In genomic region chr9:107214381-107214780, GRCh38 we compare ENCODE assay signal across 16 cellular contexts.
DNase-seq lines count a peak whose midpoint lies in the region; ATAC-seq and TF ChIP-seq lines count a peak whose summit lies in the region.
"Had no signal": no experiment of that assay in that cellular context is flagged by ENCODE, and none has a peak within 500 bp of the region (broad histone marks: within the 10 kb centered on the region; RNA-seq: fewer than 3 reads in every experiment).

No MANE protein-coding gene starts in this region.

- no peak overlapping the region for H2AK5ac ChIP-seq in trophoblast cell (ENCODE audit: low read length)

- peaks cover 21% of the 10 kb centered on the region for H3K79me1 ChIP-seq in trophoblast cell (ENCODE audit: low read length)

- H3K4me2 ChIP-seq in PC-9 (no peak overlapping the region), trophoblast cell (ENCODE audit: low read length) (no peak overlapping the region)

- H3K27ac ChIP-seq in PC-9 (peak overlapping the region; percentile 40; the same call in 1 of the 2 replicates), left lung (peak overlapping the region; percentile 69 to 75), trophoblast cell (ENCODE audit: low read depth, low read length) (peak overlapping the region; percentile 95)
- H3K27ac ChIP-seq: Peyer's patch had no signal

- H3K27ac Mint-ChIP-seq in activated CD8-positive, alpha-beta memory T cell treated with anti-CD3 and anti-CD28 coated beads, Interleukin-2, amount 10 ng/mL, durations not matched to agents 7 days and 5 days = no peak overlapping the region

- no peaks in the 10 kb centered on the region for H4K20me1 ChIP-seq in PC-9 (ENCODE audit: insufficient read depth)

- H3K4me1 ChIP-seq in PC-9 (replicated peaks; ENCODE audit: insufficient read depth) (peaks cover 17% of the 10 kb centered on the region), left lung (peaks cover 0 to 30% of the 10 kb centered on the region in 2 donors), trophoblast cell (ENCODE audit: control insufficient read depth in 1 of 2, insufficient read depth in 2 of 2, low read length in 2 of 2) (peaks cover 14 to 19% of the 10 kb centered on the region in 2 experiments)
- H3K4me1 ChIP-seq: Peyer's patch had no signal

- peak; percentile 39 for DNase-seq in EH (ENCODE audit: low read depth)
- DNase-seq in PC-9 = no peak
- no peak for DNase-seq in left lung
- DNase-seq in trophoblast cell = peak in 1 of 2 donors; percentile 37
- no peak for DNase-seq in activated naive CD4-positive, alpha-beta T cell (lab: John Stamatoyannopoulos, UW)
- DNase-seq in activated CD8-positive, alpha-beta memory T cell treated with anti-CD3 and anti-CD28 coated beads, Interleukin-2, amount 10 ng/mL, durations not matched to agents 7 days and 5 days = no peak
- DNase-seq: COR-L47, DMS153, MM.1S, NCI-H1105, NCI-H1694, NCI-H2227 treated with DMSO at 0.1 percent for 48 hours, NCI-H524, Peyer's patch, SHP77 had no signal

- no peak overlapping the region for H3K4me3 Mint-ChIP-seq in activated CD8-positive, alpha-beta memory T cell treated with anti-CD3 and anti-CD28 coated beads, Interleukin-2, amount 10 ng/mL, durations not matched to agents 7 days and 5 days

- H3K18ac ChIP-seq in trophoblast cell (ENCODE audit: low read length) = no peak overlapping the region

- H3K23ac ChIP-seq in trophoblast cell (ENCODE audit: low read length) = no peak overlapping the region

- CTCF ChIA-PET in PC-9 (lab: Charles Lee) = no interaction called here
- CTCF ChIA-PET in activated CD8-positive, alpha-beta memory T cell treated with anti-CD3 and anti-CD28 coated beads, Interleukin-2, amount 10 ng/mL, durations not matched to agents 7 days and 5 days (lab: Charles Lee) = no interaction called here

- no peak overlapping the region for H3K9ac ChIP-seq in trophoblast cell (ENCODE audit: low read length)

- no peaks in the 10 kb centered on the region for H3K79me2 ChIP-seq in PC-9 (ENCODE audit: low read depth)
- no peaks in the 10 kb centered on the region for H3K79me2 ChIP-seq in trophoblast cell (ENCODE audit: control insufficient read depth, insufficient read depth, low read length, poor library complexity)

- peaks cover 19% of the 10 kb centered on the region for H3K4me1 Mint-ChIP-seq in activated CD8-positive, alpha-beta memory T cell treated with anti-CD3 and anti-CD28 coated beads, Interleukin-2, amount 10 ng/mL, durations not matched to agents 7 days and 5 days

- no peak overlapping the region for H4K12ac ChIP-seq in trophoblast cell (ENCODE audit: low read depth, low read length)

- no peak for TF ChIP-seq POLR2A in GM18505 (IDR thresholded peaks at IDR 0.05; ENCODE audit: borderline replicate concordance, extremely low read depth, insufficient read depth, insufficient read length)

- no peak for TF ChIP-seq CTCF in PC-9 (conservative IDR thresholded peaks at IDR 0.05)
- TF ChIP-seq CTCF in left lung (IDR thresholded peaks at IDR 0.05) = no peak

- H3K9me3 ChIP-seq in PC-9 (ENCODE audit: insufficient read depth, low read depth) (no peaks in the 10 kb centered on the region; the same call in none of the 2 replicates), left lung (no peaks in the 10 kb centered on the region), trophoblast cell (ENCODE audit: insufficient read depth, low read depth, low read length) (no peaks in the 10 kb centered on the region)
- H3K9me3 ChIP-seq: Peyer's patch had no signal

- peaks cover 10% of the 10 kb centered on the region for H3F3A ChIP-seq in PC-9 (ENCODE audit: insufficient read depth, low read depth)

- H4K91ac ChIP-seq in trophoblast cell (ENCODE audit: low read depth, low read length) = no peak overlapping the region

- H3K4me3 ChIP-seq in PC-9 (no peak overlapping the region), left lung (no peak overlapping the region), trophoblast cell (ENCODE audit: low read depth, low read length) (no peak overlapping the region)
- H3K4me3 ChIP-seq: Peyer's patch had no signal

- H3K9me2 ChIP-seq in PC-9 (ENCODE audit: insufficient read depth) = no peaks in the 10 kb centered on the region

- H3K4ac ChIP-seq in trophoblast cell (ENCODE audit: low read depth, low read length) = no peak overlapping the region

- H3K27me3 ChIP-seq in PC-9 (ENCODE audit: insufficient read depth, low read depth) (no peaks in the 10 kb centered on the region), left lung (no peaks in the 10 kb centered on the region), trophoblast cell (ENCODE audit: insufficient read depth, low read length) (no peaks in the 10 kb centered on the region)
- H3K27me3 ChIP-seq: Peyer's patch had no signal

- no peak overlapping the region for H3K14ac ChIP-seq in trophoblast cell (ENCODE audit: low read length)

- POLR2A ChIA-PET in PC-9 (lab: Charles Lee; ENCODE audit: unreplicated experiment) = interaction anchor here (0.6 to 0.7 kb wide), 2 partner anchors 840 to 1894 kb away, joined by 4 to 6 read pairs; no protein-coding TSS in a partner anchor

- H3K36me3 Mint-ChIP-seq in activated CD8-positive, alpha-beta memory T cell treated with anti-CD3 and anti-CD28 coated beads, Interleukin-2, amount 10 ng/mL, durations not matched to agents 7 days and 5 days = no peaks in the 10 kb centered on the region

- no peak overlapping the region for H4K8ac ChIP-seq in trophoblast cell (ENCODE audit: low read depth, low read length)

- H2AFZ ChIP-seq in PC-9 = no peak overlapping the region
- H2AFZ ChIP-seq in trophoblast cell (ENCODE audit: insufficient read depth, low read length, poor library complexity) = no peak overlapping the region

- WGBS in trophoblast cell (ENCODE audit: extremely low coverage, insufficient coverage, insufficient read length) = no CpG with 5 or more reads among the region's 3 CpGs

- BruUV-seq in PC-9 (replicated peaks; lab: Mats Ljungman, UMichigan) = no TSS peak

- H2BK120ac ChIP-seq in trophoblast cell (ENCODE audit: insufficient read depth, low read length, poor library complexity) = no peak overlapping the region

- H3K9me3 Mint-ChIP-seq in activated CD8-positive, alpha-beta memory T cell treated with anti-CD3 and anti-CD28 coated beads, Interleukin-2, amount 10 ng/mL, durations not matched to agents 7 days and 5 days (ENCODE audit: low read depth) = no peaks in the 10 kb centered on the region

- no peak overlapping the region for H2BK5ac ChIP-seq in trophoblast cell (ENCODE audit: low read depth, low read length, poor library complexity)

- no peak overlapping the region for H2BK12ac ChIP-seq in trophoblast cell (ENCODE audit: low read length)

- ATAC-seq in left lung (peak; percentile 76), GM18505 (IDR thresholded peaks at IDR 0.05; ENCODE audit: unreplicated experiment) (no peak)
- no peak for ATAC-seq in activated CD8-positive, alpha-beta memory T cell treated with anti-CD3 and anti-CD28 coated beads, Interleukin-2, amount 10 ng/mL, durations not matched to agents 7 days and 5 days

- no peaks in the 10 kb centered on the region for H3K36me3 ChIP-seq in PC-9 (ENCODE audit: low read depth)
- H3K36me3 ChIP-seq in left lung = no peaks in the 10 kb centered on the region
- no peaks in the 10 kb centered on the region for H3K36me3 ChIP-seq in trophoblast cell (ENCODE audit: control insufficient read depth in 1 of 2, insufficient read depth in 2 of 2, low read length in 2 of 2)
- H3K36me3 ChIP-seq: Peyer's patch had no signal

- intact Hi-C loops in PC-9 (cut with micrococcal nuclease; ENCODE audit: unreplicated experiment) (no loop called here), left lung (cut with DNase I) (no loop called here)

- H3K27me3 Mint-ChIP-seq in activated CD8-positive, alpha-beta memory T cell treated with anti-CD3 and anti-CD28 coated beads, Interleukin-2, amount 10 ng/mL, durations not matched to agents 7 days and 5 days = peaks cover 14% of the 10 kb centered on the region

Comparison
In these comparisons a context has a peak if more than half of its experiments do, and no peak if none do; other contexts are left out.
1. H3K27ac ChIP-seq: peak in every context shown above with its lines; median percentile 95 in trophoblast cell; 72 in left lung; 40 in PC-9.